In the genomic region with DNA sequence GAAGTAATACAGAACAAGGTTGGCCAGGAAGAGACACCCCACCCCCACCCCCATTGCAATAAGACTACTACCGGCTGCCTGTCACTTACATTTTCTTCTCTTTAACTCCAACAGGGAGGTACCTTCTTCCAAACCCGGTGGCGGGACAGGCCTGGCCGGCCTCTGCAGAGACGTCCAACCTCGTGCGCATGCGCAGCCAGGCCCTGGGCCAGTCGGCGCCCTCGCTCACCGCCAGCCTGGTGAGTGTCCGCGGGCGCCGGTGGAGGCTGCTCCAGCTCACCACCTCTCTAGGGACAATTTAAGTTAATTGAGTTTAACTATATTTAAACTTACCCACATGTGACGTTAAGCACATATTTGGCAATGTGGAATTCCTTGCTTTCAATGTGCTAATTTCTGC, we compare ENCODE assay signal across 20 cellular contexts.
A peak's percentile ranks its signal among the peaks of the same experiment; 100 is the strongest.
DNase-seq lines count a peak whose midpoint lies in the region; ATAC-seq and TF ChIP-seq lines count a peak whose summit lies in the region.
"Had no signal": no experiment of that assay in that cellular context is flagged by ENCODE, and none has a peak within 500 bp of the region (broad histone marks: within the 10 kb centered on the region; RNA-seq: fewer than 3 reads in every experiment).

No MANE protein-coding gene starts in this region.

- H3K23ac ChIP-seq in trophoblast cell (ENCODE audit: low read length), result no peak overlapping the region

- H3K18ac ChIP-seq in trophoblast cell (ENCODE audit: low read length), result no peak overlapping the region

- H3K27me3 ChIP-seq in BLaER1 (no peaks in the 10 kb centered on the region), H7 (ENCODE audit: control insufficient read depth, insufficient read depth, low read length) (no peaks in the 10 kb centered on the region), trophoblast cell (ENCODE audit: insufficient read depth, low read length) (no peaks in the 10 kb centered on the region), tibial nerve (no peaks in the 10 kb centered on the region)
- H3K27me3 ChIP-seq: BE2C had no signal

- no peak overlapping the region for H4K12ac ChIP-seq in trophoblast cell (ENCODE audit: low read depth, low read length)

- no peak overlapping the region for H4K91ac ChIP-seq in trophoblast cell (ENCODE audit: low read depth, low read length)

- WGBS in trophoblast cell (ENCODE audit: extremely low coverage, insufficient coverage, insufficient read length), result no CpG with 5 or more reads among the region's 17 CpGs
- 73 to 94% methylated on average over 17 of the region's 17 CpGs for WGBS in tibial nerve, 2 donors

- no peak overlapping the region for H2BK12ac ChIP-seq in trophoblast cell (ENCODE audit: low read length)

- peaks cover 14% of the 10 kb centered on the region for H3K4me1 ChIP-seq in BLaER1
- no peaks in the 10 kb centered on the region for H3K4me1 ChIP-seq in trophoblast cell (ENCODE audit: control insufficient read depth in 1 of 2, insufficient read depth in 2 of 2, low read length in 2 of 2)
- no peaks in the 10 kb centered on the region for H3K4me1 ChIP-seq in tibial nerve
- H3K4me1 ChIP-seq: A549, BE2C had no signal

- H3K9me3 ChIP-seq in BLaER1 (no peaks in the 10 kb centered on the region), trophoblast cell (ENCODE audit: insufficient read depth, low read depth, low read length) (no peaks in the 10 kb centered on the region), tibial nerve (no peaks in the 10 kb centered on the region)
- H3K9me3 ChIP-seq: A549, BE2C had no signal

- no peak for TF ChIP-seq POLR2A in tibial nerve (IDR thresholded peaks at IDR 0.05)

- H3K79me2 ChIP-seq in trophoblast cell (ENCODE audit: control insufficient read depth, insufficient read depth, low read length, poor library complexity), result no peaks in the 10 kb centered on the region

- no peak for TF ChIP-seq CTCF in tibial nerve (IDR thresholded peaks at IDR 0.05)

- H3K4me3 ChIP-seq in BLaER1 (no peak overlapping the region), H7 (ENCODE audit: insufficient read depth, low read depth, low read length) (no peak overlapping the region), trophoblast cell (ENCODE audit: low read depth, low read length) (no peak overlapping the region), tibial nerve (no peak overlapping the region)
- H3K4me3 ChIP-seq: A549 had no signal

- no peak for TF ChIP-seq EP300 in tibial nerve (IDR thresholded peaks at IDR 0.05)

- H3K79me1 ChIP-seq in trophoblast cell (ENCODE audit: low read length), result no peaks in the 10 kb centered on the region

- no peak overlapping the region for H2BK5ac ChIP-seq in trophoblast cell (ENCODE audit: low read depth, low read length, poor library complexity)

- H3K36me3 ChIP-seq in BLaER1 (no peaks in the 10 kb centered on the region), H7 (replicated peaks; ENCODE audit: control insufficient read depth, insufficient read depth, low read length) (no peaks in the 10 kb centered on the region), trophoblast cell (ENCODE audit: control insufficient read depth in 1 of 2, insufficient read depth in 2 of 2, low read length in 2 of 2) (no peaks in the 10 kb centered on the region), tibial nerve (no peaks in the 10 kb centered on the region)
- H3K36me3 ChIP-seq: BE2C had no signal

- no peak overlapping the region for H3K14ac ChIP-seq in trophoblast cell (ENCODE audit: low read length)

- H2AFZ ChIP-seq in trophoblast cell (ENCODE audit: insufficient read depth, low read length, poor library complexity), result no peak overlapping the region

- H2AK5ac ChIP-seq in trophoblast cell (ENCODE audit: low read length), result no peak overlapping the region

- DNase-seq in H7 (peak; percentile 21), left kidney (ENCODE audit: low read depth, low spot score) (peak; percentile 20), trophoblast cell (peak; percentile 92 to 95), tibial nerve (ENCODE audit: low spot score in 2 of 2) (no peak)
- DNase-seq in NK-92 treated with Interleukin-12 subunit alpha and Interleukin-12 subunit beta, amount 100 ng/mL, for 24 hours (lab: John Stamatoyannopoulos, UW), result no peak
- DNase-seq: 8988T; ACHN; AML-193; BE2C; Calu3; CD4-positive, alpha-beta memory T cell; COR-L47; DMS53; DMS79 treated with DMSO at 0.1 percent for 48 hours; GF-D8; GOT3; HCEC 1CT had no signal

- no peaks in the 10 kb centered on the region for H4K20me1 ChIP-seq in BLaER1

- no peak overlapping the region for H2BK120ac ChIP-seq in trophoblast cell (ENCODE audit: insufficient read depth, low read length, poor library complexity)

- H3K9ac ChIP-seq in BLaER1 (no peak overlapping the region), trophoblast cell (ENCODE audit: low read length) (no peak overlapping the region)

- ATAC-seq in HG02678 (IDR thresholded peaks at IDR 0.05; ENCODE audit: unreplicated experiment), result no peak
- ATAC-seq: A549 had no signal

- H4K8ac ChIP-seq in trophoblast cell (ENCODE audit: low read depth, low read length), result no peak overlapping the region

- H3K4ac ChIP-seq in trophoblast cell (ENCODE audit: low read depth, low read length), result no peak overlapping the region

- H3K27ac ChIP-seq in BLaER1 (no peak overlapping the region), trophoblast cell (ENCODE audit: low read depth, low read length) (no peak overlapping the region), tibial nerve (no peak overlapping the region)
- H3K27ac ChIP-seq: A549 had no signal

- H3K4me2 ChIP-seq in BLaER1 (peak overlapping the region; percentile 1), trophoblast cell (ENCODE audit: low read length) (no peak overlapping the region)
- H3K4me2 ChIP-seq: A549 had no signal

Comparison
In these comparisons a context has a peak if more than half of its experiments do, and no peak if none do; other contexts are left out.
1. DNase-seq: peak in H7 (single experiment), left kidney (single experiment) and trophoblast cell (2 of 2); none in tibial nerve (0 of 2) and NK-92 treated with Interleukin-12 subunit alpha and Interleukin-12 subunit beta, amount 100 ng/mL, for 24 hours (single experiment).